Comparison of ENCODE assay signal across 8 cellular contexts in the genomic region with DNA sequence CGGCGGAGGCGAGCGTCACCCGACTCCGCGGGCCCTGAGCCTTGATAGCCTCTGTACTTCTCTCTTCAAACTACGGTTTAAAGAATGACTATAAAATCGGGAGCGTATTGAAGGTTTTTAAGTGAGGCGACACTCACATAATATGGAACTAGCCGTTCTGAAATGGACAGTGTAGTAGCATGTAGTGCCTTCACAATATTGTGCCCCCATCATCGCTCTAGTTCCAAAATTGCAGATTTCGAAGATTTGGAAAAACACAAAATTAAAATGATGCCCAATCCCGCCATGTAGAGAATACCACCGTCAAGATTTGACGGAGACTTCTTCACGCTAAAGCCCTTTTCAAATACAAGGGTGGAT. TPM values are rescaled to one million over a fixed set of nuclear protein-coding genes. Genes with fewer than 3 reads are reported as not detected.
A peak's percentile ranks its signal among the peaks of the same experiment; 100 is the strongest.
DNase-seq lines count a peak whose midpoint lies in the region; ATAC-seq and TF ChIP-seq lines count a peak whose summit lies in the region.

No MANE protein-coding gene starts in this region.

- no peaks in the 10 kb centered on the region for H3K9me3 Mint-ChIP-seq in CD8-positive, alpha-beta T cell
- no peaks in the 10 kb centered on the region for H3K9me3 Mint-ChIP-seq in neural progenitor cell

- H3K9me3 ChIP-seq in CD8-positive, alpha-beta T cell (ENCODE audit: low read length), result no peaks in the 10 kb centered on the region
- H3K9me3 ChIP-seq in Loucy (ENCODE audit: insufficient read depth, low read depth, low read length) (no peaks in the 10 kb centered on the region), ectodermal cell (ENCODE audit: control insufficient read depth, low read length) (no peaks in the 10 kb centered on the region), neural progenitor cell (ENCODE audit: low read depth) (no peaks in the 10 kb centered on the region)

- H3K4me3 Mint-ChIP-seq in CD8-positive, alpha-beta T cell, result peak overlapping the region; percentile 99
- H3K4me3 Mint-ChIP-seq in neural progenitor cell, result peak overlapping the region; percentile 98

- peaks cover 15% of the 10 kb centered on the region for H3K36me3 ChIP-seq in CD8-positive, alpha-beta T cell (ENCODE audit: insufficient read depth, low read length)
- H3K36me3 ChIP-seq in Loucy (ENCODE audit: insufficient read depth, low read length), result peaks cover 7% of the 10 kb centered on the region; the same call in 1 of the 2 replicates
- peaks cover 12% of the 10 kb centered on the region for H3K36me3 ChIP-seq in ectodermal cell (ENCODE audit: control insufficient read depth, insufficient read depth, low read length)
- no peaks in the 10 kb centered on the region for H3K36me3 ChIP-seq in neural progenitor cell

- intact Hi-C loops in CD8-positive, alpha-beta T cell (cut with DNase I, micrococcal nuclease), result loop anchor here (2.0 to 5.0 kb wide), 7 partner anchors 126 to 995 kb away; partner anchors contain the start of genes MKRN2 (in 2 of the 2), TSEN2 (in 2 of the 2), VGLL4 (in 2 of the 2) and ATG7 (in 1 of the 2)

- WGBS in ectodermal cell, 2 experiments, result 30 to 32% methylated on average over 18 of the region's 18 CpGs

- H3K79me2 ChIP-seq in Loucy (ENCODE audit: insufficient read depth, low read length), result peaks cover 23% of the 10 kb centered on the region
- peaks cover 22% of the 10 kb centered on the region for H3K79me2 ChIP-seq in neural progenitor cell (ENCODE audit: low read depth)

- peak overlapping the region; percentile 88 for H3K27ac ChIP-seq in CD8-positive, alpha-beta T cell (ENCODE audit: low read depth, low read length)
- H3K27ac ChIP-seq in ectodermal cell (ENCODE audit: insufficient read depth, low read depth, low read length, poor library complexity, severe bottlenecking) (no peak overlapping the region), neural progenitor cell (no peak overlapping the region)

- H4K20me1 ChIP-seq in Loucy (ENCODE audit: insufficient read depth, low read length, poor library complexity, severe bottlenecking), result peaks cover 12% of the 10 kb centered on the region
- H4K20me1 ChIP-seq in neural progenitor cell (ENCODE audit: low read depth), result peaks cover 5% of the 10 kb centered on the region

- peaks cover 28% of the 10 kb centered on the region for H3K4me1 ChIP-seq in CD8-positive, alpha-beta T cell (ENCODE audit: insufficient read depth, low read length)
- H3K4me1 ChIP-seq in Loucy (ENCODE audit: insufficient read depth, low read length, poor library complexity, severe bottlenecking), result peaks cover 13% of the 10 kb centered on the region
- H3K4me1 ChIP-seq in ectodermal cell (ENCODE audit: control insufficient read depth, insufficient read depth, low read length), result peaks cover 4% of the 10 kb centered on the region
- no peaks in the 10 kb centered on the region for H3K4me1 ChIP-seq in neural progenitor cell

- H3F3A ChIP-seq in Loucy (ENCODE audit: low read depth), result no peaks in the 10 kb centered on the region
- no peaks in the 10 kb centered on the region for H3F3A ChIP-seq in neural progenitor cell (ENCODE audit: low read depth)

- H3K27me3 Mint-ChIP-seq in CD8-positive, alpha-beta T cell (ENCODE audit: low read depth), result no peaks in the 10 kb centered on the region
- H3K27me3 Mint-ChIP-seq in neural progenitor cell (ENCODE audit: insufficient read depth, low read depth), result peaks cover 2% of the 10 kb centered on the region

- H3K27ac Mint-ChIP-seq in CD8-positive, alpha-beta T cell, result peak overlapping the region; percentile 97
- H3K27ac Mint-ChIP-seq in neural progenitor cell, result peak overlapping the region; percentile 95

- H3K9ac ChIP-seq in Loucy (ENCODE audit: low read depth, low read length, poor library complexity, severe bottlenecking) (peak overlapping the region; percentile 96), neural progenitor cell (no peak overlapping the region)

- no peaks in the 10 kb centered on the region for H3K9me2 ChIP-seq in Loucy (replicated peaks; ENCODE audit: low read depth, low read length)

- no peak for ATAC-seq in CD8-positive, alpha-beta T cell
- ATAC-seq in GM18502 (IDR thresholded peaks at IDR 0.05; ENCODE audit: poor library complexity, unreplicated experiment), result no peak

- DNase-seq in CD8-positive, alpha-beta T cell, result no peak
- DNase-seq in neural progenitor cell (ENCODE audit: low spot score) (no peak), NCI-H2107 treated with DMSO at 0.1 percent for 48 hours (lab: John Stamatoyannopoulos, UW; ENCODE audit: unreplicated experiment) (no peak), H4 (ENCODE audit: low spot score) (no peak), DMS153 (lab: John Stamatoyannopoulos, UW) (no peak)

- no peaks in the 10 kb centered on the region for H3K27me3 ChIP-seq in CD8-positive, alpha-beta T cell (ENCODE audit: insufficient read depth, low read length)
- H3K27me3 ChIP-seq in Loucy (ENCODE audit: insufficient read depth, low read length, poor library complexity, severe bottlenecking) (no peaks in the 10 kb centered on the region), ectodermal cell (ENCODE audit: control insufficient read depth, insufficient read depth, low read length, poor library complexity, severe bottlenecking) (peaks cover 15% of the 10 kb centered on the region), neural progenitor cell (peaks cover 26% of the 10 kb centered on the region)

- POLR2A ChIA-PET in CD8-positive, alpha-beta T cell (lab: Charles Lee), result interaction anchor here (0.8 to 1.7 kb wide), 7 partner anchors 10 to 637 kb away, joined by 3 to 8 read pairs (median 3); partner anchors contain the start of genes ATG7, TSEN2 and VGLL4

- H3K4me1 Mint-ChIP-seq in CD8-positive, alpha-beta T cell (ENCODE audit: low read depth), result peaks cover 49% of the 10 kb centered on the region
- H3K4me1 Mint-ChIP-seq in neural progenitor cell, result peaks cover 24% of the 10 kb centered on the region

- peaks cover 39% of the 10 kb centered on the region for H3K36me3 Mint-ChIP-seq in CD8-positive, alpha-beta T cell
- peaks cover 4% of the 10 kb centered on the region for H3K36me3 Mint-ChIP-seq in neural progenitor cell

- CTCF ChIA-PET in CD8-positive, alpha-beta T cell (lab: Charles Lee), result interaction anchor here (1.0 kb wide), 1 partner anchor 195 kb away, joined by 3 read pairs; no protein-coding TSS in a partner anchor

- TF ChIP-seq CTCF in CD8-positive, alpha-beta T cell (IDR thresholded peaks at IDR 0.05), result no peak
- no peak for TF ChIP-seq CTCF in Loucy (conservative IDR thresholded peaks at IDR 0.05; ENCODE audit: low read length)
- no peak for TF ChIP-seq CTCF in neural progenitor cell (IDR thresholded peaks at IDR 0.05)

- peak overlapping the region; percentile 36 for H3K4me3 ChIP-seq in CD8-positive, alpha-beta T cell (ENCODE audit: low read depth, low read length)
- H3K4me3 ChIP-seq in Loucy (ENCODE audit: low read length, poor library complexity, severe bottlenecking), result peak overlapping the region; percentile 99
- H3K4me3 ChIP-seq in ectodermal cell (ENCODE audit: insufficient read depth, low read depth, low read length), result peak overlapping the region; percentile 98
- H3K4me3 ChIP-seq in neural progenitor cell, result peak overlapping the region; percentile 84

- H3K4me2 ChIP-seq in Loucy (ENCODE audit: low read depth, low read length, poor library complexity, severe bottlenecking) (peak overlapping the region; percentile 87), neural progenitor cell (peak overlapping the region; percentile 84)

- H2AFZ ChIP-seq in Loucy (ENCODE audit: low read length) (peak overlapping the region; percentile 93), neural progenitor cell (replicated peaks) (peak overlapping the region; percentile 98)

RNA-seq across cellular contexts. Expression of gene TAMM41, which starts 0.3 kb away (rescaled TPM):
- 10 to 100 TPM; 16.2 to 18.5 TPM for total RNA-seq in CD8-positive, alpha-beta T cell
- polyA plus RNA-seq in ectodermal cell (2013, experiment 1 of 4), result 31.9 TPM
- 34.9 TPM for polyA plus RNA-seq in ectodermal cell (2013, experiment 2 of 4)
- polyA plus RNA-seq in ectodermal cell (2013, experiment 3 of 4), result 26.3 TPM
- 29.7 TPM for polyA plus RNA-seq in ectodermal cell (2013, experiment 4 of 4)
- 15.6 and 22.5 TPM in 2 replicates for total RNA-seq in neural progenitor cell (ENCODE audit: low replicate concordance)
- total RNA-seq in H4 (2014; rRNA removed; shearing (Covaris generic)), result 7.6 and 17.2 TPM in 2 replicates

Comparison
In these comparisons a context has a peak if more than half of its experiments do, and no peak if none do; other contexts are left out.
1. H3K4me3 ChIP-seq: peak in every context shown above with its lines; median percentile 99 in Loucy; 98 in ectodermal cell; 84 in neural progenitor cell; 36 in CD8-positive, alpha-beta T cell.